Comparison of ENCODE assay signal across 8 cellular contexts in genomic region chr10:130300608-130301025, GRCh38.
DNase-seq lines count a peak whose midpoint lies in the region; ATAC-seq and TF ChIP-seq lines count a peak whose summit lies in the region.

No MANE protein-coding gene starts in this region.

- H3K4me1 ChIP-seq in adipocyte (ENCODE audit: control insufficient read depth, insufficient read depth, low read length) = no peaks in the 10 kb centered on the region

- no peaks in the 10 kb centered on the region for H3K27me3 Mint-ChIP-seq in osteocyte (ENCODE audit: unreplicated experiment)

- H3K4me1 Mint-ChIP-seq in osteocyte (ENCODE audit: unreplicated experiment) = no peaks in the 10 kb centered on the region

- H3K36me3 ChIP-seq in adipocyte (ENCODE audit: control insufficient read depth, insufficient read depth, low read length, severe bottlenecking) = no peaks in the 10 kb centered on the region

- H3K9me3 ChIP-seq in adipocyte (ENCODE audit: control insufficient read depth, low read length) = peaks cover 44% of the 10 kb centered on the region

- H3K27me3 ChIP-seq in adipocyte (replicated peaks; ENCODE audit: control insufficient read depth, insufficient read depth, low read length) = no peaks in the 10 kb centered on the region

- peaks cover 3% of the 10 kb centered on the region for H3K36me3 Mint-ChIP-seq in osteocyte (ENCODE audit: unreplicated experiment)

- DNase-seq in NCI-H146 treated with DMSO at 0.1 percent for 48 hours (lab: John Stamatoyannopoulos, UW; ENCODE audit: unreplicated experiment) (peak; percentile 13), adipocyte (ENCODE audit: low read depth) (no peak), osteocyte (ENCODE audit: extremely low spot score, unreplicated experiment) (peak; percentile 83), NOMO-1 treated with dmso at 0.1 percent for 144 hours (lab: John Stamatoyannopoulos, UW; ENCODE audit: unreplicated experiment) (no peak), HUDEP-2 (lab: John Stamatoyannopoulos, UW; ENCODE audit: unreplicated experiment in 76 of 76) (no peak), omental fat pad (ENCODE audit: low spot score) (no peak), CD1c-positive myeloid dendritic cell (ENCODE audit: extremely low spot score) (no peak)

- no peak for TF ChIP-seq CTCF in osteocyte (IDR thresholded peaks at IDR 0.05)
- TF ChIP-seq CTCF in omental fat pad (IDR thresholded peaks at IDR 0.05) = no peak

- ATAC-seq in GM18909 (IDR thresholded peaks at IDR 0.05; ENCODE audit: poor library complexity, unreplicated experiment) = peak; percentile 59
- no peak for ATAC-seq in omental fat pad (ENCODE audit: low FRiP score)

- H3K27ac Mint-ChIP-seq in osteocyte (ENCODE audit: unreplicated experiment) = no peak overlapping the region

- H3K4me3 Mint-ChIP-seq in osteocyte (ENCODE audit: unreplicated experiment) = no peak overlapping the region

- H3K9me3 Mint-ChIP-seq in osteocyte (ENCODE audit: unreplicated experiment) = peaks cover 54% of the 10 kb centered on the region

- H3K4me3 ChIP-seq in adipocyte (ENCODE audit: low read length) = peak overlapping the region; percentile 68

- peak overlapping the region; percentile 79 for H3K9ac ChIP-seq in adipocyte (ENCODE audit: low read length)

Comparison
In these comparisons a context has a peak if more than half of its experiments do, and no peak if none do; other contexts are left out.
1. DNase-seq: peak in NCI-H146 treated with DMSO at 0.1 percent for 48 hours (single experiment) and osteocyte (single experiment); none in adipocyte (single experiment), NOMO-1 treated with dmso at 0.1 percent for 144 hours (single experiment), HUDEP-2 (0 of 76), omental fat pad (single experiment) and CD1c-positive myeloid dendritic cell (single experiment).